Comparison of ENCODE assay signal across 28 cellular contexts in the genomic region with DNA sequence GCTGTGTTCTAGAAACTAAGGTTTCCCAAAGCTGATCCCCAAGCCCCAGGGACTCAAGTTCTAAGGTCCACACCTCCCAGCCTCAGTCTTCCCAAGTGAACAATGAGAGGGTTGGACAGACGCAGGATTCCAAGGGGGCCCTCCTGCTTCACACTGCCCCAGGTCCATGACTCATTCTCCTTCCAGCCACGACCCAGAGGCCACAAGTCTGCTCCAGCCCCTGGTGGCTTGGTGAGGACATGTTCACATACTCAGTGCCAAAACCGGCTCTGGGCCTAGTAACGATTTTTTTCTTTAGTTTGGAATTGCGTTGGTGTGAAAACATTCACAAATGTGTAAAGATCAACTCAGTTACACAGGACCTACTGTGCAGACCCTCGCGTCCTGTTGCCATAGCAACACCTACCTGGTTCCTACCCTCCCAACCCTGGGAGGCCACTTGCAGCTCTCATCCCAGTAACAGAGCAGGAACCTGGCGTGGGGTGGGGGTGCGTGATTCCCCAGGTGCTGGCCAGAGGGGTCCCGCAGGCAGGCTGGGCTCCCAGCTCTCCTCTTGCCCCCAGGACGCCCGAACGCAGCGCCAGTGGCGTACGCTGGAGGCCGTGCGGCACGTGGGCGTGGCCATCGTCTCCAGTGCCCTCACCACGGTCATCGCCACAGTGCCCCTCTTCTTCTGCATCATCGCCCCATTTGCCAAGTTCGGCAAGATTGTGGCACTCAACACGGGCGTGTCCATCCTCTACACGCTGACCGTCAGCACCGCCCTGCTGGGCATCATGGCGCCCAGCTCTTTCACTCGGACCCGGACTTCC. TPM values are rescaled to one million over a fixed set of nuclear protein-coding genes. Genes with fewer than 3 reads are reported as not detected.
DNase-seq lines count a peak whose midpoint lies in the region; ATAC-seq, FAIRE-seq and TF ChIP-seq lines count a peak whose summit lies in the region.
"Had no signal": no experiment of that assay in that cellular context is flagged by ENCODE, and none has a peak within 500 bp of the region (broad histone marks: within the 10 kb centered on the region; RNA-seq: fewer than 3 reads in every experiment).

No MANE protein-coding gene starts in this region.

- peaks cover 2 to 8% of the 10 kb centered on the region in 2 donors for H3K27me3 Mint-ChIP-seq in CD8-positive, alpha-beta memory T cell
- H3K27me3 Mint-ChIP-seq: activated CD8-positive, alpha-beta T cell treated with anti-CD3 and anti-CD28 coated beads for 36 hours; CD4-positive, CD25-positive, alpha-beta regulatory T cell had no signal

- H3K9me3 ChIP-seq in HCT116 (ENCODE audit: control insufficient read depth in 1 of 2, insufficient read depth in 1 of 2, low read depth in 1 of 2, low read length in 2 of 2) = no peaks in the 10 kb centered on the region
- H3K9me3 ChIP-seq in CD8-positive, alpha-beta memory T cell (ENCODE audit: low read length) = no peaks in the 10 kb centered on the region
- H3K9me3 ChIP-seq: adrenal gland, breast epithelium, uterus had no signal

- no peak overlapping the region for H3K27ac Mint-ChIP-seq in CD8-positive, alpha-beta memory T cell
- H3K27ac Mint-ChIP-seq: activated CD8-positive, alpha-beta T cell treated with anti-CD3 and anti-CD28 coated beads for 36 hours; CD4-positive, CD25-positive, alpha-beta regulatory T cell; naive B cell had no signal

- POLR2A ChIA-PET in HCT116 (lab: Charles Lee) = interaction anchor here (1.5 kb wide), 1 partner anchor 10 kb away, joined by 3 read pairs; no protein-coding TSS in a partner anchor
- POLR2A ChIA-PET in CD8-positive, alpha-beta memory T cell (lab: Charles Lee) = no interaction called here

- H3K4me3 ChIP-seq in HCT116 (replicated peaks in 1 of 2; ENCODE audit: low read depth in 1 of 2, low read length in 2 of 2) (no peak overlapping the region), bronchial epithelial cell (ENCODE audit: low read depth, low read length) (no peak overlapping the region)
- H3K4me3 ChIP-seq in CD8-positive, alpha-beta memory T cell (ENCODE audit: low read length) = no peak overlapping the region
- H3K4me3 ChIP-seq: adrenal gland, breast epithelium, uterus had no signal

- no peak overlapping the region for H3K27ac ChIP-seq in HCT116 (ENCODE audit: low read depth, low read length)
- no peak overlapping the region for H3K27ac ChIP-seq in CD8-positive, alpha-beta memory T cell (ENCODE audit: low read depth, low read length)
- H3K27ac ChIP-seq: adrenal gland, breast epithelium, KMS-11, uterus had no signal

- BruUV-seq in HCT116 (replicated peaks; lab: Mats Ljungman, UMichigan) = no TSS peak

- H3K9me3 Mint-ChIP-seq in CD8-positive, alpha-beta memory T cell = no peaks in the 10 kb centered on the region
- H3K9me3 Mint-ChIP-seq: activated CD8-positive, alpha-beta T cell treated with anti-CD3 and anti-CD28 coated beads for 36 hours; CD4-positive, CD25-positive, alpha-beta regulatory T cell; naive B cell had no signal

- H3K9ac ChIP-seq in HCT116 (ENCODE audit: low read length) = no peak overlapping the region
- H3K9ac ChIP-seq: KMS-11 had no signal

- no peaks in the 10 kb centered on the region for H3K79me2 ChIP-seq in HCT116 (ENCODE audit: insufficient read depth, low read length)

- TF ChIP-seq RAD21 in HCT116 (IDR thresholded peaks at IDR 0.05; ENCODE audit: low read depth) = no peak

- RAD21 ChIA-PET in HCT116 (lab: Charles Lee; ENCODE audit: low non-redundant PET in 1 of 2, low total read pairs in 2 of 2, uncharacterized antibody in 2 of 2, unreplicated experiment in 2 of 2) = no interaction called here

- no peaks in the 10 kb centered on the region for H3K36me3 Mint-ChIP-seq in CD8-positive, alpha-beta memory T cell
- H3K36me3 Mint-ChIP-seq: CD4-positive, CD25-positive, alpha-beta regulatory T cell; naive B cell had no signal

- no peaks in the 10 kb centered on the region for H3K4me1 ChIP-seq in HCT116 (ENCODE audit: control insufficient read depth in 1 of 2, insufficient read depth in 2 of 2, low read length in 2 of 2)
- no peaks in the 10 kb centered on the region for H3K4me1 ChIP-seq in CD8-positive, alpha-beta memory T cell (ENCODE audit: insufficient read depth, low read length)
- H3K4me1 ChIP-seq: adrenal gland, breast epithelium, uterus had no signal

- CTCF ChIA-PET in HCT116 (lab: Charles Lee) = no interaction called here
- CTCF ChIA-PET in CD8-positive, alpha-beta memory T cell (lab: Charles Lee) = no interaction called here

- no peak overlapping the region for H3K4me3 Mint-ChIP-seq in CD8-positive, alpha-beta memory T cell
- H3K4me3 Mint-ChIP-seq: activated CD8-positive, alpha-beta T cell treated with anti-CD3 and anti-CD28 coated beads for 36 hours; CD4-positive, CD25-positive, alpha-beta regulatory T cell had no signal

- H3K36me3 ChIP-seq in HCT116 (ENCODE audit: control insufficient read depth in 1 of 2, insufficient read depth in 2 of 2, low read length in 2 of 2) (no peaks in the 10 kb centered on the region), bronchial epithelial cell (ENCODE audit: control insufficient read depth, insufficient read depth, low read length) (no peaks in the 10 kb centered on the region)
- no peaks in the 10 kb centered on the region for H3K36me3 ChIP-seq in CD8-positive, alpha-beta memory T cell (ENCODE audit: insufficient read depth, low read length)
- H3K36me3 ChIP-seq: adrenal gland, breast epithelium, uterus had no signal

- no peak overlapping the region for H3K4me2 ChIP-seq in HCT116 (ENCODE audit: low read length)
- H3K4me2 ChIP-seq: KMS-11 had no signal

- ATAC-seq in HCT116 (peak; percentile 65), HG02588 (IDR thresholded peaks at IDR 0.05; ENCODE audit: unreplicated experiment) (no peak)
- ATAC-seq: activated CD8-positive, alpha-beta T cell treated with anti-CD3 and anti-CD28 coated beads for 36 hours; right cardiac atrium had no signal

- TF ChIP-seq POLR2A in HCT116 (IDR thresholded peaks at IDR 0.05; ENCODE audit: borderline replicate concordance, extremely low read depth, insufficient read depth, insufficient read length) = no peak

- FAIRE-seq in bronchial epithelial cell (lab: Jason Lieb, UNC) = no peak
- FAIRE-seq: endothelial cell of umbilical vein, keratinocyte had no signal

- intact Hi-C loops in HCT116 (cut with micrococcal nuclease) = no loop called here

- H3K4me1 Mint-ChIP-seq in CD8-positive, alpha-beta memory T cell = no peaks in the 10 kb centered on the region
- H3K4me1 Mint-ChIP-seq: CD4-positive, CD25-positive, alpha-beta regulatory T cell; naive B cell had no signal

- no peaks in the 10 kb centered on the region for H3K9me2 ChIP-seq in HCT116 (ENCODE audit: insufficient read depth)

- H3K27me3 ChIP-seq in HCT116 (ENCODE audit: insufficient read depth, low read length) = peaks cover 3% of the 10 kb centered on the region
- no peaks in the 10 kb centered on the region for H3K27me3 ChIP-seq in bronchial epithelial cell (ENCODE audit: control insufficient read depth, insufficient read depth, low read length)
- H3K27me3 ChIP-seq in CD8-positive, alpha-beta memory T cell (ENCODE audit: insufficient read depth, low read length, poor library complexity, severe bottlenecking) = no peaks in the 10 kb centered on the region
- H3K27me3 ChIP-seq: adrenal gland, uterus had no signal

- H2AFZ ChIP-seq in HCT116 (ENCODE audit: low read depth, low read length, poor library complexity, severe bottlenecking) = no peak overlapping the region

- DNase-seq in AG08396 (ENCODE audit: low spot score) (peak; percentile 39), HCT116 (ENCODE audit: low read depth, low spot score) (no peak), bronchial epithelial cell (ENCODE audit: low read depth) (peak; percentile 13), myocyte (ENCODE audit: low read depth) (peak; percentile 17), epidermal melanocyte (ENCODE audit: insufficient read length, low spot score) (no peak), NCI-H2107 treated with DMSO at 0.1 percent for 48 hours (lab: John Stamatoyannopoulos, UW; ENCODE audit: unreplicated experiment) (no peak)
- DNase-seq in CD8-positive, alpha-beta memory T cell = no peak
- DNase-seq: activated CD8-positive, alpha-beta T cell treated with anti-CD3 and anti-CD28 coated beads for 36 hours; activated T-cell treated with anti-CD3 and anti-CD28 coated beads, Interleukin-2, amount 50 U/mL, for 1 hour; adrenal gland; CD4-positive, CD25-positive, alpha-beta regulatory T cell; DMS79; hypothalamus; naive B cell; NCI-H1105 treated with DMSO at 0.1 percent for 48 hours; NCI-H2107; NCI-H510A; right cardiac atrium; RPMI8226; substantia nigra; T1000; uterus had no signal

- no peaks in the 10 kb centered on the region for H4K20me1 ChIP-seq in HCT116 (ENCODE audit: insufficient read depth)

- TF ChIP-seq CTCF in HCT116 (IDR thresholded peaks at IDR 0.05 in 2 of 3, conservative IDR thresholded peaks at IDR 0.05 in 1 of 3; ENCODE audit: borderline replicate concordance in 1 of 3, insufficient read depth in 1 of 3, low read depth in 2 of 3, low read length in 2 of 3) (no peak; a peak in 1 of 6 replicates), bronchial epithelial cell (IDR thresholded peaks at IDR 0.05; ENCODE audit: insufficient read depth, low read length, severe bottlenecking) (peak; percentile 14)

TF ChIP-seq in HCT116, 20 proteins besides CTCF, POLR2A, EP300 and RAD21 (continues in another document):
- TF ChIP-seq ZNF274 (IDR thresholded peaks at IDR 0.05; ENCODE audit: low read depth, low read length) = no peak
- TF ChIP-seq MAX (IDR thresholded peaks at IDR 0.05) = no peak
- TF ChIP-seq SP1 (IDR thresholded peaks at IDR 0.05; ENCODE audit: low read depth) = no peak

RNA-seq across cellular contexts. Expression of gene DISP3, which starts 57.0 kb away (rescaled TPM):
- total RNA-seq in HCT116 (2021; ENCODE audit: unreplicated experiment) (2.3 TPM), bronchial epithelial cell (not detected in 2 replicates), myocyte (0.08 TPM in 1 of 2 replicates, not detected in the other)
- 0.95 and 0.97 TPM in 2 replicates for polyA plus RNA-seq in HCT116 (2012)
- polyA plus RNA-seq in myocyte (2012) = not detected
- under 1 TPM; 0.35 to 0.42 TPM for total RNA-seq in CD8-positive, alpha-beta memory T cell
- 0.46 TPM for polyA plus RNA-seq in CD8-positive, alpha-beta memory T cell
- total RNA-seq: fibroblast of villous mesenchyme had no signal
- polyA plus RNA-seq: keratinocyte had no signal

Comparison
In these comparisons a context has a peak if more than half of its experiments do, and no peak if none do; other contexts are left out.
1. DNase-seq: peak in AG08396 (single experiment), bronchial epithelial cell (single experiment) and myocyte (single experiment); none in HCT116 (single experiment), CD8-positive, alpha-beta memory T cell (0 of 5), epidermal melanocyte (single experiment) and NCI-H2107 treated with DMSO at 0.1 percent for 48 hours (single experiment).